ENCODE assay signal across 8 cellular contexts in the genomic region with DNA sequence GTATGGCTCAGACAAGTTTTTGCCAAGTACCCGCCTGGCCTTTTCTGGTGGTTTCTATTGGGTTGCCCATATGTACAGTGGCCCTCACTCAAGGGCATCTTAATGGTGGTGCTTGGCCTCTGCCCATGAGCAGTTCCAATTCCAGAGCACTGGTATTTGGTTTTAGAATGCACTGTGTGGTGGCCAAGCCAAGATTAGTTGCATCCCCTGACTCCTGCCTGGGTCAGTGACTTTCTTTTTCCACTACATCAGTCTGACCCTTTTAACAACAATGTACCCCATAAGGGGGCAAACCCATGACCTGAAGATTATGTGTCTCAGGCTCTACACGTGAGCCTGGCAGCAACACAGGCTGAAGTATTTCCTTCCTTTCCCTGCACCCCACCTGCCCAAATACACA. TPM values are rescaled to one million over a fixed set of nuclear protein-coding genes. Genes with fewer than 3 reads are reported as not detected.
"Had no signal": no experiment of that assay in that cellular context is flagged by ENCODE, and none has a peak within 500 bp of the region (broad histone marks: within the 10 kb centered on the region; RNA-seq: fewer than 3 reads in every experiment).

No MANE protein-coding gene starts in this region.

- H3K4me3 ChIP-seq: GM23338 had no signal

- ATAC-seq: GM23338, HepG2 had no signal

- DNase-seq: H9, HCEC 1CT had no signal

- FAIRE-seq: H1, H54, HepG2 had no signal

RNA-seq across cellular contexts. Expression of gene NPR3, which starts 34.2 kb away (rescaled TPM):
- total RNA-seq: H1, H9, HepG2, HT-29 had no signal
- polyA plus RNA-seq: H1, IgD-negative memory B cell had no signal
